In genomic region chr20:57957397-57958049, GRCh38 we compare ENCODE assay signal across 1 cellular context.
TF ChIP-seq lines count a peak whose summit lies in the region.

No MANE protein-coding gene starts in this region.

TF ChIP-seq in H1, 55 proteins besides CTCF, POLR2A, EP300 and RAD21 (continued from another document):
- TF ChIP-seq CEBPB (IDR thresholded peaks at IDR 0.05; ENCODE audit: low read depth, low read length) (peak; percentile 68; the same call in 1 of the 2 replicates), KDM5A (IDR thresholded peaks at IDR 0.05; ENCODE audit: low read length) (no peak)
TF ChIP-seq in H1: peak in this region for 1.
